In genomic region chr12:98758331-98758730, GRCh38 we compare ENCODE assay signal across 17 cellular contexts.
DNase-seq lines count a peak whose midpoint lies in the region; ATAC-seq lines count a peak whose summit lies in the region.
"Had no signal": no experiment of that assay in that cellular context is flagged by ENCODE, and none has a peak within 500 bp of the region (broad histone marks: within the 10 kb centered on the region; RNA-seq: fewer than 3 reads in every experiment).

No MANE protein-coding gene starts in this region.

- H3K27ac ChIP-seq in substantia nigra (ENCODE audit: low read depth, low read length, poor library complexity, severe bottlenecking): peak overlapping the region; percentile 63
- H3K27ac ChIP-seq: BLaER1 treated with 17β-estradiol and CSF1 and Interleukin-3, amounts not matched to agents 10 nM and 100 nM; heart left ventricle had no signal

- peak; percentile 47 for DNase-seq in EL
- peak in 44 of 58 donors; percentile 17 to 82 (median 58) for DNase-seq in anterior cingulate cortex (lab: John Stamatoyannopoulos, UW)
- DNase-seq in left ventricle myocardium superior: peak; percentile 49
- DNase-seq in substantia nigra (lab: John Stamatoyannopoulos, UW): peak in 48 of 49 donors; percentile 9 to 85 (median 66)
- DNase-seq: activated CD4-positive, alpha-beta T cell treated with anti-CD3 and anti-CD28 coated beads, Interleukin-2, amount 50 U/mL, for 1 hour; activated naive CD8-positive, alpha-beta T cell treated with anti-CD3 and anti-CD28 coated beads for 36 hours; DMS53; H7; kidney glomerular epithelial cell; NCI-H1694 treated with DMSO at 0.1 percent for 48 hours; NCI-H510A treated with DMSO at 0.1 percent for 48 hours; stimulated activated naive CD8-positive, alpha-beta T cell treated with anti-CD3 and anti-CD28 coated beads, Interleukin-15, Interleukin-2, amounts not matched to agents 100 U/mL and 50 U/mL, for 24 hours had no signal

- no peak for ATAC-seq in left ventricle myocardium superior
- ATAC-seq in HG03196 (IDR thresholded peaks at IDR 0.05; ENCODE audit: unreplicated experiment): no peak
- ATAC-seq in GM21526 (IDR thresholded peaks at IDR 0.05; ENCODE audit: low FRiP score, unreplicated experiment): no peak
- ATAC-seq in HG02763 (IDR thresholded peaks at IDR 0.05; ENCODE audit: unreplicated experiment): no peak
- ATAC-seq: stimulated activated naive CD8-positive, alpha-beta T cell treated with anti-CD3 and anti-CD28 coated beads, Interleukin-15, Interleukin-2, amounts not matched to agents 100 U/mL and 50 U/mL, for 24 hours had no signal

- intact Hi-C loops in left ventricle myocardium superior (cut with micrococcal nuclease): no loop called here
